In genomic region chr7:66140924-66141323, GRCh38 we compare ENCODE assay signal across 9 cellular contexts.
DNase-seq lines count a peak whose midpoint lies in the region; TF ChIP-seq lines count a peak whose summit lies in the region.
"Had no signal": no experiment of that assay in that cellular context is flagged by ENCODE, and none has a peak within 500 bp of the region (broad histone marks: within the 10 kb centered on the region; RNA-seq: fewer than 3 reads in every experiment).

No MANE protein-coding gene starts in this region.

- peaks cover 96% of the 10 kb centered on the region for H3K36me3 Mint-ChIP-seq in activated T-cell treated with anti-CD3 and anti-CD28 coated beads, Interleukin-2, amount 50 U/mL, for 24 hours (ENCODE audit: low read depth)

- H3K4me1 Mint-ChIP-seq in activated T-cell treated with anti-CD3 and anti-CD28 coated beads, Interleukin-2, amount 50 U/mL, for 24 hours (ENCODE audit: low read depth) = peaks cover 13% of the 10 kb centered on the region
- H3K4me1 Mint-ChIP-seq: activated B cell treated with CpG ODN at 0.5 μM for 24 hours had no signal

- TF ChIP-seq CTCF in astrocyte of the cerebellum (IDR thresholded peaks at IDR 0.05; ENCODE audit: low read depth, low read length, missing control alignments) = peak; percentile 83

- H3K4me3 ChIP-seq in astrocyte of the cerebellum (ENCODE audit: low read depth, low read length) = no peak overlapping the region
- H3K4me3 ChIP-seq in skin epidermis = no peak overlapping the region

- no peaks in the 10 kb centered on the region for H3K27me3 Mint-ChIP-seq in activated T-cell treated with anti-CD3 and anti-CD28 coated beads, Interleukin-2, amount 50 U/mL, for 24 hours
- H3K27me3 Mint-ChIP-seq: activated B cell treated with CpG ODN at 0.5 μM for 24 hours had no signal

- no peak overlapping the region for H3K4me3 Mint-ChIP-seq in activated T-cell treated with anti-CD3 and anti-CD28 coated beads, Interleukin-2, amount 50 U/mL, for 24 hours
- H3K4me3 Mint-ChIP-seq: activated B cell treated with CpG ODN at 0.5 μM for 24 hours had no signal

- in situ Hi-C loops in astrocyte of the cerebellum (cut with HindIII; ENCODE audit: low sequenced_read_pairs) = no loop called here

- H3K27ac Mint-ChIP-seq in activated T-cell treated with anti-CD3 and anti-CD28 coated beads, Interleukin-2, amount 50 U/mL, for 24 hours = peak overlapping the region; percentile 26
- H3K27ac Mint-ChIP-seq: activated B cell treated with CpG ODN at 0.5 μM for 24 hours had no signal

- H3K27ac ChIP-seq in skin epidermis = peak overlapping the region in 13 of 21 experiments; percentile 5 to 72 (median 56)

- no peak for DNase-seq in activated T-cell treated with anti-CD3 and anti-CD28 coated beads, Interleukin-2, amount 50 U/mL, for 24 hours
- DNase-seq in activated T-cell treated with anti-CD3 and anti-CD28 coated beads, Interleukin-2, amount 50 U/mL, for 48 hours = no peak
- DNase-seq in astrocyte of the cerebellum (ENCODE audit: low read depth) (peak; percentile 75), hypothalamus (lab: John Stamatoyannopoulos, UW) (peak in 33 of 51 donors; percentile 3 to 69 (median 33)), HK-2 (ENCODE audit: unreplicated experiment) (no peak), NCI-H187 treated with DMSO at 0.1 percent for 48 hours (lab: John Stamatoyannopoulos, UW) (no peak)
- no peak for DNase-seq in activated CD8-positive, alpha-beta memory T cell treated with anti-CD3 and anti-CD28 coated beads for 24 hours
- DNase-seq: activated B cell treated with CpG ODN at 0.5 μM for 24 hours had no signal

- no peaks in the 10 kb centered on the region for H3K9me3 Mint-ChIP-seq in activated T-cell treated with anti-CD3 and anti-CD28 coated beads, Interleukin-2, amount 50 U/mL, for 24 hours
- H3K9me3 Mint-ChIP-seq: activated B cell treated with CpG ODN at 0.5 μM for 24 hours had no signal

Comparison
In these comparisons a context has a peak if more than half of its experiments do, and no peak if none do; other contexts are left out.
1. DNase-seq: peak in astrocyte of the cerebellum (single experiment) and hypothalamus (33 of 51); none in activated T-cell treated with anti-CD3 and anti-CD28 coated beads, Interleukin-2, amount 50 U/mL, for 24 hours (single experiment), activated T-cell treated with anti-CD3 and anti-CD28 coated beads, Interleukin-2, amount 50 U/mL, for 48 hours (0 of 2), HK-2 (single experiment), activated CD8-positive, alpha-beta memory T cell treated with anti-CD3 and anti-CD28 coated beads for 24 hours (single experiment) and NCI-H187 treated with DMSO at 0.1 percent for 48 hours (single experiment).